23 cellular contexts compared by ENCODE assay signal in the genomic region with DNA sequence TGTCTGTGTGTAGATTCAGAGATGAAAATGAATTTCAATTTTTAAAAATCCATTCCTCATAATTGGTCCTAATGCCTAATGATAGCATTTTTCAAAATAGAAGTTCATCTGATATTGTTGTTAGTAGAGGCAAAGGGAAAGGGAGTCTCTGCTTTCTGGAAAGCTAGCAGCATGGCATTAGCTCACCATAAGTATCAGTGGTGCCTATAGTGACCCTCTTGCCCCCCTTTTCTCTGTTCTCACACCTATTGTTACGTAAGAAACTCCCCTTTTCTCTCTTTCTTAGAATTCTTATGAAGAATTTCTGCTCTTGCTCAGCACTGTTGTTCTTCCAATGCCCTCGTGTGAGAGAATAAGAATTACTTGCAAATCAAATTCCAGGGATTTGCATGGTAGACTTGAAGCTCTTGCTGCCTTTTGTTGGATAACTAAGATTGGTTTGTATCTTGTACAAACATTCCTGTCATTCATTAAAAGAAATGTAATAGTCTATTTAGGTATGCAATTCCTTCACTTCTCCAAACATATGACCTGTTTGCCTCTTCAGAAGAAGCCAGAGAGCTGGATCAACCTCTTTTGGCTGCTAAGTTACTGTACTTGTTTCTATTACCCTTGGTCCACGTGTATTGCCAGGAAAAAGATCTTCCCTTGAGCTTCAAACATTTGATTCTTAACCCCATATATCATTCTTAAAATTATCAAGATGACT.
DNase-seq lines count a peak whose midpoint lies in the region; ATAC-seq and TF ChIP-seq lines count a peak whose summit lies in the region.
"Had no signal": no experiment of that assay in that cellular context is flagged by ENCODE, and none has a peak within 500 bp of the region (broad histone marks: within the 10 kb centered on the region; RNA-seq: fewer than 3 reads in every experiment).

No MANE protein-coding gene starts in this region.

- H3K9me2 ChIP-seq in PC-3 (replicated peaks; ENCODE audit: low read length), result no peaks in the 10 kb centered on the region

- H3K27ac ChIP-seq in PC-3 (ENCODE audit: low read length), result no peak overlapping the region
- H3K27ac ChIP-seq: C4-2B, SJSA1 had no signal

- H2AFZ ChIP-seq in PC-3 (ENCODE audit: low read length), result no peak overlapping the region

- TF ChIP-seq CTCF in AG10803 (conservative IDR thresholded peaks at IDR 0.05; ENCODE audit: low read length) (no peak), PC-3 (conservative IDR thresholded peaks at IDR 0.05; ENCODE audit: low read depth, low read length) (no peak), fibroblast of the aortic adventitia (IDR thresholded peaks at IDR 0.05; ENCODE audit: insufficient read depth, low read length) (no peak)

- ATAC-seq in PC-3 (no peak), HG03521 (IDR thresholded peaks at IDR 0.05; ENCODE audit: unreplicated experiment) (no peak)

- H3F3A ChIP-seq in PC-3 (ENCODE audit: low read length, unreplicated experiment), result no peaks in the 10 kb centered on the region

- no peaks in the 10 kb centered on the region for H3K36me3 ChIP-seq in PC-3 (ENCODE audit: low read depth, low read length)
- H3K36me3 ChIP-seq: SJSA1 had no signal

- H3K9ac ChIP-seq in PC-3 (ENCODE audit: low read length), result no peak overlapping the region

- peaks cover 46% of the 10 kb centered on the region for H3K4me1 ChIP-seq in PC-3 (ENCODE audit: insufficient read depth, low read length)

- H4K20me1 ChIP-seq in PC-3 (ENCODE audit: low read length), result no peaks in the 10 kb centered on the region

- intact Hi-C loops in PC-3 (cut with micrococcal nuclease), result loop anchor here (2.0 to 10.0 kb wide), 3 partner anchors 70 to 354 kb away; partner anchors contain the start of gene MAGI3

- peak overlapping the region; percentile 60 for H3K4me2 ChIP-seq in PC-3 (ENCODE audit: low read length)

- H3K4me3 ChIP-seq in AG10803 (ENCODE audit: low read length) (no peak overlapping the region), PC-3 (ENCODE audit: low read length) (no peak overlapping the region), fibroblast of the aortic adventitia (ENCODE audit: low read depth, low read length) (no peak overlapping the region)
- H3K4me3 ChIP-seq: SJSA1 had no signal

- no peaks in the 10 kb centered on the region for H3K79me2 ChIP-seq in PC-3 (ENCODE audit: low read length)

- CTCF ChIA-PET in PC-3 (lab: Charles Lee), result no interaction called here

- POLR2A ChIA-PET in PC-3 (lab: Charles Lee; ENCODE audit: unreplicated experiment), result interaction anchor here (0.6 to 0.8 kb wide), 2 partner anchors 13 to 68 kb away, joined by 3 to 8 read pairs; no protein-coding TSS in a partner anchor

- H3K9me3 ChIP-seq in PC-3 (ENCODE audit: low read length), result no peaks in the 10 kb centered on the region
- H3K9me3 ChIP-seq: SJSA1 had no signal

- no peaks in the 10 kb centered on the region for H3K27me3 ChIP-seq in PC-3 (ENCODE audit: low read length)
- H3K27me3 ChIP-seq: SJSA1 had no signal

- peak; percentile 6 for DNase-seq in AG10803 (ENCODE audit: low read depth)
- peak; percentile 11 for DNase-seq in PC-3
- DNase-seq in fibroblast of the aortic adventitia (ENCODE audit: low read depth), result peak; percentile 32
- DNase-seq in renal cortical epithelial cell (ENCODE audit: low read depth), result peak; percentile 89
- no peak for DNase-seq in globus pallidus (ENCODE audit: low spot score)
- DNase-seq in activated gamma-delta T cell treated with Interleukin-2 at 50 U/mL for 16 hours, result no peak
- no peak for DNase-seq in stimulated activated CD4-positive, alpha-beta T cell treated with anti-CD3 and anti-CD28 coated beads, Interleukin-1b, Interleukin-23, amount 100 ng/mL, for 48 hours
- DNase-seq: ACHN; activated CD4-positive, alpha-beta memory T cell treated with anti-CD3 and anti-CD28 coated beads, Interleukin-2, amount 10 ng/mL, durations not matched to agents 7 days and 5 days; activated CD4-positive, CD25-positive, alpha-beta regulatory T cell; activated naive CD4-positive, alpha-beta T cell; cerebellar nuclear complex; GDM1; KG1; left cardiac atrium; midbrain; MV-4-11; NCI-H1694 treated with DMSO at 0.1 percent for 48 hours; posterior cingulate gyrus; stimulated activated CD4-positive, alpha-beta T cell treated with anti-CD3 and anti-CD28 coated beads, Interleukin-2, amount 100 ng/mL, for 48 hours had no signal

- BruUV-seq in PC-3 (replicated peaks; lab: Mats Ljungman, UMichigan), result no TSS peak

Comparison
In these comparisons a context has a peak if more than half of its experiments do, and no peak if none do; other contexts are left out.
1. DNase-seq: peak in AG10803 (single experiment), PC-3 (single experiment), fibroblast of the aortic adventitia (single experiment) and renal cortical epithelial cell (single experiment); none in globus pallidus (single experiment), activated gamma-delta T cell treated with Interleukin-2 at 50 U/mL for 16 hours (single experiment) and stimulated activated CD4-positive, alpha-beta T cell treated with anti-CD3 and anti-CD28 coated beads, Interleukin-1b, Interleukin-23, amount 100 ng/mL, for 48 hours (single experiment).